Comparison of ENCODE assay signal across 1 cellular context in the genomic region with DNA sequence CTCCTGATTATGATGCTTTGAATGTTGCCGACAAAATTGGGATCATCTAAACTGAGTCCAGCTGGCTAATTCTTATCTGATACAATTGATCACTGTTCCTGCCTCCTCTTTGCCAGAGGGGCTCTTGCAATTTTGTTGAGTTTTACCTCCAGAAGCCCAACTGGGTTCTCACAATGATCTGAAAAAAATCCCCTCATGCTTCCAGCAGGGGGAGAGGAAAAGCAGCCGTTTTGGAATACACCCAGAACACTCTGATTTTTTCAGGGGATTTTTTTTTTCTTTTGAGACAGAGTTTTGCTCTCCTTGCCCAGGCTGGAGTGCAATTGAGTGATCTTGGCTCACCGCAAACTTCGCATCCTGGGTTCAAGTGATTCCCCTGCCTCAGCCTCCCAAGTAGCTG.
TF ChIP-seq lines count a peak whose summit lies in the region.

No MANE protein-coding gene starts in this region.

TF ChIP-seq in SK-N-SH treated with all-trans-retinoic acid at 6 μM for 48 hours, 23 proteins besides CTCF, POLR2A, EP300 and RAD21 (continued from another document):
- TF ChIP-seq, protein P1, sequence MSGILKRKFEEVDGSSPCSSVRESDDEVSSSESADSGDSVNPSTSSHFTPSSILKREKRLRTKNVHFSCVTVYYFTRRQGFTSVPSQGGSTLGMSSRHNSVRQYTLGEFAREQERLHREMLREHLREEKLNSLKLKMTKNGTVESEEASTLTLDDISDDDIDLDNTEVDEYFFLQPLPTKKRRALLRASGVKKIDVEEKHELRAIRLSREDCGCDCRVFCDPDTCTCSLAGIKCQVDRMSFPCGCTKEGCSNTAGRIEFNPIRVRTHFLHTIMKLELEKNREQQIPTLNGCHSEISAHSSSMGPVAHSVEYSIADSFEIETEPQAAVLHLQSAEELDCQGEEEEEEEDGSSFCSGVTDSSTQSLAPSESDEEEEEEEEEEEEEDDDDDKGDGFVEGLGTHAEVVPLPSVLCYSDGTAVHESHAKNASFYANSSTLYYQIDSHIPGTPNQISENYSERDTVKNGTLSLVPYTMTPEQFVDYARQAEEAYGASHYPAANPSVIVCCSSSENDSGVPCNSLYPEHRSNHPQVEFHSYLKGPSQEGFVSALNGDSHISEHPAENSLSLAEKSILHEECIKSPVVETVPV (CRISPR knock-in tag; IDR thresholded peaks at IDR 0.05), result no peak
- TF ChIP-seq ZC3H10 (CRISPR knock-in tag; IDR thresholded peaks at IDR 0.05), result no peak
- no peak for TF ChIP-seq ZNF8 (CRISPR knock-in tag; IDR thresholded peaks at IDR 0.05)
- no peak for TF ChIP-seq ESRRG (CRISPR knock-in tag; IDR thresholded peaks at IDR 0.05)
- TF ChIP-seq CSDC2 (CRISPR knock-in tag; IDR thresholded peaks at IDR 0.05), result no peak
- no peak for TF ChIP-seq RARB (CRISPR knock-in tag; IDR thresholded peaks at IDR 0.05)
- TF ChIP-seq ZFP30 (CRISPR knock-in tag; IDR thresholded peaks at IDR 0.05), result no peak
- no peak for TF ChIP-seq ARNTL (CRISPR knock-in tag; IDR thresholded peaks at IDR 0.05; ENCODE audit: borderline replicate concordance, low read depth)
- TF ChIP-seq ZNF565 (CRISPR knock-in tag; conservative IDR thresholded peaks at IDR 0.05; ENCODE audit: low read depth), result no peak
- TF ChIP-seq, protein P2, sequence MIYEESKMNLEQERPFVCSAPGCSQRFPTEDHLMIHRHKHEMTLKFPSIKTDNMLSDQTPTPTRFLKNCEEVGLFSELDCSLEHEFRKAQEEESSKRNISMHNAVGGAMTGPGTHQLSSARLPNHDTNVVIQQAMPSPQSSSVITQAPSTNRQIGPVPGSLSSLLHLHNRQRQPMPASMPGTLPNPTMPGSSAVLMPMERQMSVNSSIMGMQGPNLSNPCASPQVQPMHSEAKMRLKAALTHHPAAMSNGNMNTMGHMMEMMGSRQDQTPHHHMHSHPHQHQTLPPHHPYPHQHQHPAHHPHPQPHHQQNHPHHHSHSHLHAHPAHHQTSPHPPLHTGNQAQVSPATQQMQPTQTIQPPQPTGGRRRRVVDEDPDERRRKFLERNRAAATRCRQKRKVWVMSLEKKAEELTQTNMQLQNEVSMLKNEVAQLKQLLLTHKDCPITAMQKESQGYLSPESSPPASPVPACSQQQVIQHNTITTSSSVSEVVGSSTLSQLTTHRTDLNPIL (CRISPR knock-in tag; IDR thresholded peaks at IDR 0.05; ENCODE audit: low read depth), result no peak
